ENCODE assay signal across 8 cellular contexts in genomic region chr14:70714055-70714550, GRCh38.
DNase-seq lines count a peak whose midpoint lies in the region; ATAC-seq and TF ChIP-seq lines count a peak whose summit lies in the region.

No MANE protein-coding gene starts in this region.

- POLR2A ChIA-PET in RWPE1 (lab: Yijun Ruan, JAX; ENCODE audit: low non-redundant PET), result no interaction called here

- no peaks in the 10 kb centered on the region for H3K4me1 ChIP-seq in adipocyte (ENCODE audit: control insufficient read depth, insufficient read depth, low read length)

- H3K27ac ChIP-seq in RWPE1, result no peak overlapping the region

- no peaks in the 10 kb centered on the region for H3K36me3 ChIP-seq in adipocyte (ENCODE audit: control insufficient read depth, insufficient read depth, low read length, severe bottlenecking)

- no peaks in the 10 kb centered on the region for H3K9me3 ChIP-seq in adipocyte (ENCODE audit: control insufficient read depth, low read length)

- peak; percentile 38 for TF ChIP-seq CTCF in LNCaP clone FGC (IDR thresholded peaks at IDR 0.05; ENCODE audit: control insufficient read depth, extremely low read depth, insufficient read depth)
- TF ChIP-seq CTCF in RWPE1 (conservative IDR thresholded peaks at IDR 0.05; ENCODE audit: low read depth), result peak; percentile 68

- peak; percentile 87 for DNase-seq in DMS79 treated with DMSO at 0.1 percent for 48 hours (lab: John Stamatoyannopoulos, UW)
- DNase-seq in LNCaP clone FGC (ENCODE audit: low read depth), result peak; percentile 23
- DNase-seq in RWPE1 (ENCODE audit: low spot score), result peak; percentile 39
- DNase-seq in adipocyte (ENCODE audit: low read depth), result peak; percentile 87
- DNase-seq in hepatic stellate cell (ENCODE audit: low spot score), result peak; percentile 31
- peak; percentile 3 to 60 for DNase-seq in stimulated activated CD4-positive, alpha-beta T cell treated with anti-CD3 and anti-CD28 coated beads, Interleukin-1b, Interleukin-23, amount 100 ng/mL, for 4 hours (ENCODE audit: low read depth in 2 of 2)

- peaks cover 18% of the 10 kb centered on the region for H3K27me3 ChIP-seq in adipocyte (replicated peaks; ENCODE audit: control insufficient read depth, insufficient read depth, low read length)

- ATAC-seq in HG03520 (IDR thresholded peaks at IDR 0.05; ENCODE audit: unreplicated experiment), result no peak
- no peak for ATAC-seq in GM21619 (IDR thresholded peaks at IDR 0.05; ENCODE audit: unreplicated experiment)

- CTCF ChIA-PET in RWPE1 (lab: Yijun Ruan, JAX), result interaction anchor here (0.6 to 0.7 kb wide), 2 partner anchors 12 to 865 kb away, joined by 3 to 4 read pairs; no protein-coding TSS in a partner anchor

- H3K4me3 ChIP-seq in LNCaP clone FGC (ENCODE audit: low read depth, low read length), result no peak overlapping the region
- no peak overlapping the region for H3K4me3 ChIP-seq in adipocyte (ENCODE audit: low read length)

- H3K9ac ChIP-seq in adipocyte (ENCODE audit: low read length), result no peak overlapping the region

Comparison
In these comparisons a context has a peak if more than half of its experiments do, and no peak if none do; other contexts are left out.
1. DNase-seq: peak in every context shown above with its lines; median percentile 87 in DMS79 treated with DMSO at 0.1 percent for 48 hours; 87 in adipocyte; 39 in RWPE1; 32 in stimulated activated CD4-positive, alpha-beta T cell treated with anti-CD3 and anti-CD28 coated beads, Interleukin-1b, Interleukin-23, amount 100 ng/mL, for 4 hours; 31 in hepatic stellate cell; 23 in LNCaP clone FGC.